ENCODE assay signal across 1 cellular context in genomic region chr20:1377341-1377871, GRCh38.
TF ChIP-seq lines count a peak whose summit lies in the region.

No MANE protein-coding gene starts in this region.

TF ChIP-seq in HCT116, 20 proteins besides CTCF, POLR2A, EP300 and RAD21 (continued from another document):
- TF ChIP-seq SIN3A (IDR thresholded peaks at IDR 0.05; ENCODE audit: low read depth) (no peak), TCF7L2 (IDR thresholded peaks at IDR 0.05; ENCODE audit: borderline replicate concordance, extremely low read depth, insufficient read depth, insufficient read length) (no peak), EZH2 (IDR thresholded peaks at IDR 0.05) (no peak), POLR2AphosphoS5 (IDR thresholded peaks at IDR 0.05; ENCODE audit: low read depth, low read length) (no peak), CBX3 (IDR thresholded peaks at IDR 0.05; ENCODE audit: low read depth) (no peak), EZH2phosphoT487 (IDR thresholded peaks at IDR 0.05; ENCODE audit: borderline replicate concordance) (no peak), ZBTB33 (IDR thresholded peaks at IDR 0.05; ENCODE audit: extremely low read depth, insufficient replicate concordance, low read length) (no peak), CEBPB (IDR thresholded peaks at IDR 0.05; ENCODE audit: low read depth) (no peak), JUND (IDR thresholded peaks at IDR 0.05) (no peak), FOSL1 (IDR thresholded peaks at IDR 0.05; ENCODE audit: low read depth) (no peak), SP1 (IDR thresholded peaks at IDR 0.05; ENCODE audit: low read depth) (no peak), EGR1 (IDR thresholded peaks at IDR 0.05; ENCODE audit: low read depth) (no peak), ELF1 (IDR thresholded peaks at IDR 0.05; ENCODE audit: borderline replicate concordance, low read depth) (no peak)
- TF ChIP-seq, protein P1, sequence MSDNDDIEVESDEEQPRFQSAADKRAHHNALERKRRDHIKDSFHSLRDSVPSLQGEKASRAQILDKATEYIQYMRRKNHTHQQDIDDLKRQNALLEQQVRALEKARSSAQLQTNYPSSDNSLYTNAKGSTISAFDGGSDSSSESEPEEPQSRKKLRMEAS (IDR thresholded peaks at IDR 0.05): no peak
TF ChIP-seq in HCT116: peak in this region for 0.
